ENCODE assay signal across 1 cellular context in the genomic region with DNA sequence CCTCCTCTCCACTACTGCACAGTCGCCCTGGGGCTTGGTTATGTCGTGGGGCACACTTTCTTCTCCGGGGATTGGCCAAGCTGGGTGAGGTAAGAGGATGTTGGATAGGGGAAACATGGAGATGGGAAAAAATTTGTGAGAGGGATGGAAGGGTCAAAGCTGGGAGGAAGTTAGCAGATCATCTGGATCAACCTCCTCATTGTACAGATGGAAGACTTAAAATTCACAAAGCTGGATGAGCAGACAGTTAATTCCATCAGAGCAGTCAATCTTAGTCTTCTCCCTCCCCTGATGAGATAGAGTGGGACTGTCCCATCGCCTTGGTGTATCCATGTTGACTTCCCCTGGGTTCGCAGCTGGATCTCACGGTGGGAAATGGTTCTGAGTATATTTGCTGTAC.
TF ChIP-seq lines count a peak whose summit lies in the region.

No MANE protein-coding gene starts in this region.

TF ChIP-seq in K562, 482 proteins besides CTCF, POLR2A, EP300 and RAD21 (continued from another document):
- no peak for TF ChIP-seq HDAC6 (IDR thresholded peaks at IDR 0.05; ENCODE audit: low read depth, low read length)
